ENCODE assay signal across 8 cellular contexts in the genomic region with DNA sequence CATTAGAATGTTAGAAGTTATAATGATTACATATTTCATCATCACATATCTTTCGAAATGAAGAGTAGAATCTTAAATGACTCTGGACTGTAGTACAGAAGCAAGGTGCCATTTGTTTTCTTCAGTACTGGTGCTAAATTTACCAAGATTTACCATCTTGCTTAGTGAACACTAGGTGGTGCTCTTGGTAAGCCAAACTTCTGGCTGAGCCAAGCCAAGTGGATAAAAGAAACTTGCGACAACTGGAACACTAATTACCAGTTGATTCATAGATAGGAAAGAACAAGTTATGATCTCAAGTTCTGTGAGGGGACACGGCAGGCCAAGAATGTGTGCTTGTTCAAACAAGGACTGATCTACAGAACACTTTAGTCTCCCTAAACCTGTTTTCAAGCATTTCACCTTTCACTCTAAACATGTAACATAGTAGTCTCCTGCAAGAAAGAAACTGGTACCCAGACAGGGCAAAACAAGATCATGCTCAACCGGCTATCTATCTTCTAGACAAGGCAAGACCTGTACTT. TPM values are rescaled to one million over a fixed set of nuclear protein-coding genes. Genes with fewer than 3 reads are reported as not detected.
A peak's percentile ranks its signal among the peaks of the same experiment; 100 is the strongest.
DNase-seq lines count a peak whose midpoint lies in the region; ATAC-seq and TF ChIP-seq lines count a peak whose summit lies in the region.

No MANE protein-coding gene starts in this region.

- peak overlapping the region; percentile 15 to 83 (median 69) for H3K27ac Mint-ChIP-seq in CD4-positive, CD25-positive, alpha-beta regulatory T cell
- no peak overlapping the region for H3K27ac Mint-ChIP-seq in memory B cell

- peak; percentile 17 to 71 (median 61) for DNase-seq in CD4-positive, CD25-positive, alpha-beta regulatory T cell
- DNase-seq in NCI-H146 (lab: John Stamatoyannopoulos, UW) (peak; percentile 55), SW480 (ENCODE audit: low spot score) (peak; percentile 77), memory B cell (ENCODE audit: low spot score in 2 of 2) (peak; percentile 13 to 40), upper lobe of right lung (no peak)
- peak; percentile 28 for DNase-seq in effector CD4-positive, alpha-beta T cell

- ATAC-seq in CD4-positive, CD25-positive, alpha-beta regulatory T cell (ENCODE audit: low read depth in 2 of 2): peak; percentile 81 to 82
- peak; percentile 78 for ATAC-seq in GM18517 (IDR thresholded peaks at IDR 0.05; ENCODE audit: unreplicated experiment)
- peak; percentile 78 for ATAC-seq in HG02938 (IDR thresholded peaks at IDR 0.05; ENCODE audit: unreplicated experiment)
- peak; percentile 87 for ATAC-seq in memory B cell (ENCODE audit: low read depth)
- peak; percentile 93 for ATAC-seq in upper lobe of right lung

- peaks cover 5 to 9% (median 8%) of the 10 kb centered on the region in 4 donors for H3K4me1 Mint-ChIP-seq in CD4-positive, CD25-positive, alpha-beta regulatory T cell
- H3K4me1 Mint-ChIP-seq in memory B cell: peaks cover 5% of the 10 kb centered on the region

- intact Hi-C loops in upper lobe of right lung (cut with DNase I): loop anchor here (5.0 kb wide), 1 partner anchor 244 kb away; no protein-coding TSS in a partner anchor

- peaks cover 21% of the 10 kb centered on the region for H3K36me3 Mint-ChIP-seq in CD4-positive, CD25-positive, alpha-beta regulatory T cell
- H3K36me3 Mint-ChIP-seq in memory B cell: peaks cover 10% of the 10 kb centered on the region

- H3K4me1 ChIP-seq in CD4-positive, CD25-positive, alpha-beta regulatory T cell (ENCODE audit: control insufficient read depth, insufficient read depth, low read length, poor library complexity, severe bottlenecking): no peaks in the 10 kb centered on the region
- H3K4me1 ChIP-seq in upper lobe of right lung: no peaks in the 10 kb centered on the region

- peaks cover 16% of the 10 kb centered on the region for H3K36me3 ChIP-seq in CD4-positive, CD25-positive, alpha-beta regulatory T cell (ENCODE audit: control insufficient read depth, insufficient read depth, low read length)
- peaks cover 6% of the 10 kb centered on the region for H3K36me3 ChIP-seq in upper lobe of right lung

- H3K9me3 Mint-ChIP-seq in CD4-positive, CD25-positive, alpha-beta regulatory T cell: no peaks in the 10 kb centered on the region
- H3K9me3 Mint-ChIP-seq in memory B cell: no peaks in the 10 kb centered on the region

- H3K27ac ChIP-seq in CD4-positive, CD25-positive, alpha-beta regulatory T cell (ENCODE audit: insufficient read depth, low read length, poor library complexity, severe bottlenecking): no peak overlapping the region
- no peak overlapping the region for H3K27ac ChIP-seq in upper lobe of right lung

- peak; percentile 78 for TF ChIP-seq CTCF in upper lobe of right lung (IDR thresholded peaks at IDR 0.05)

- no peaks in the 10 kb centered on the region for H3K27me3 ChIP-seq in CD4-positive, CD25-positive, alpha-beta regulatory T cell (ENCODE audit: control insufficient read depth, insufficient read depth, low read length)
- H3K27me3 ChIP-seq in upper lobe of right lung: no peaks in the 10 kb centered on the region

- no peak overlapping the region for H3K4me3 Mint-ChIP-seq in CD4-positive, CD25-positive, alpha-beta regulatory T cell
- no peak overlapping the region for H3K4me3 Mint-ChIP-seq in memory B cell

- no peaks in the 10 kb centered on the region for H3K27me3 Mint-ChIP-seq in CD4-positive, CD25-positive, alpha-beta regulatory T cell
- H3K27me3 Mint-ChIP-seq in memory B cell: no peaks in the 10 kb centered on the region

- no peaks in the 10 kb centered on the region for H3K9me3 ChIP-seq in CD4-positive, CD25-positive, alpha-beta regulatory T cell (ENCODE audit: control insufficient read depth in 2 of 2, low read length in 2 of 2)
- H3K9me3 ChIP-seq in upper lobe of right lung: no peaks in the 10 kb centered on the region

- no peak overlapping the region for H3K4me3 ChIP-seq in CD4-positive, CD25-positive, alpha-beta regulatory T cell (ENCODE audit: low read depth, low read length)
- no peak overlapping the region for H3K4me3 ChIP-seq in upper lobe of right lung

RNA-seq across cellular contexts. Expression of gene SPRTN, which starts 19.8 kb away (rescaled TPM):
- 31.3 TPM for total RNA-seq in CD4-positive, CD25-positive, alpha-beta regulatory T cell
- 10 to 100 TPM; 18.5 to 27.3 (median 23.1) TPM for polyA plus RNA-seq in CD4-positive, CD25-positive, alpha-beta regulatory T cell
- total RNA-seq in upper lobe of right lung: 9.6 TPM

RNA-seq across cellular contexts. Expression of gene EXOC8, which starts 20.2 kb away (rescaled TPM):
- total RNA-seq in CD4-positive, CD25-positive, alpha-beta regulatory T cell: 46.1 TPM
- 1 to 10 TPM; 3.9 to 5.4 (median 4.1) TPM for polyA plus RNA-seq in CD4-positive, CD25-positive, alpha-beta regulatory T cell
- total RNA-seq in upper lobe of right lung: 19.3 TPM
